In genomic region chr9:19510907-19511306, GRCh38 we compare ENCODE assay signal across 13 cellular contexts.
DNase-seq lines count a peak whose midpoint lies in the region; ATAC-seq and TF ChIP-seq lines count a peak whose summit lies in the region.
"Had no signal": no experiment of that assay in that cellular context is flagged by ENCODE, and none has a peak within 500 bp of the region (broad histone marks: within the 10 kb centered on the region; RNA-seq: fewer than 3 reads in every experiment).

No MANE protein-coding gene starts in this region.

- TF ChIP-seq CTCF in epithelial cell of esophagus (IDR thresholded peaks at IDR 0.05; ENCODE audit: insufficient read depth, low read depth, low read length, missing control alignments) (no peak), neural crest cell (conservative IDR thresholded peaks at IDR 0.05) (no peak)

- peak overlapping the region; percentile 22 for H3K27ac ChIP-seq in angular gyrus (ENCODE audit: low read depth, low read length)
- H3K27ac ChIP-seq: C4-2B, GM23248 had no signal

- no peak overlapping the region for H3K4me3 ChIP-seq in epithelial cell of esophagus (ENCODE audit: low read length)
- H3K4me3 ChIP-seq: GM12878, GM23248 had no signal

- H3K27me3 Mint-ChIP-seq in neural crest cell (ENCODE audit: low read depth): no peaks in the 10 kb centered on the region

- no peaks in the 10 kb centered on the region for H3K4me1 Mint-ChIP-seq in neural crest cell
- H3K4me1 Mint-ChIP-seq: CD4-positive, alpha-beta memory T cell had no signal

- no peak for ATAC-seq in HG03439 (IDR thresholded peaks at IDR 0.05; ENCODE audit: unreplicated experiment)
- ATAC-seq: GM12878 had no signal

- peak overlapping the region; percentile 71 for H3K27ac Mint-ChIP-seq in neural crest cell (ENCODE audit: unreplicated experiment)

- no peak overlapping the region for H3K4me3 Mint-ChIP-seq in neural crest cell
- H3K4me3 Mint-ChIP-seq: CD4-positive, alpha-beta memory T cell had no signal

- no peaks in the 10 kb centered on the region for H3K9me3 Mint-ChIP-seq in neural crest cell
- H3K9me3 Mint-ChIP-seq: CD4-positive, alpha-beta memory T cell had no signal

- peak; percentile 28 for DNase-seq in HPDE6-E6E7 (ENCODE audit: extremely low spot score)
- peak; percentile 78 for DNase-seq in epithelial cell of esophagus (ENCODE audit: low read depth)
- DNase-seq in neural crest cell (ENCODE audit: low read depth, low spot score): no peak
- DNase-seq in HCEC 1CT: no peak
- no peak for DNase-seq in NCI-H510A treated with DMSO at 0.1 percent for 48 hours (lab: John Stamatoyannopoulos, UW)
- DNase-seq: BE2C; CD4-positive, alpha-beta memory T cell; DMS79; GM23248 had no signal

- H3K36me3 Mint-ChIP-seq in neural crest cell (ENCODE audit: low read depth): no peaks in the 10 kb centered on the region
- H3K36me3 Mint-ChIP-seq: CD4-positive, alpha-beta memory T cell had no signal

Comparison
In these comparisons a context has a peak if more than half of its experiments do, and no peak if none do; other contexts are left out.
1. DNase-seq: peak in HPDE6-E6E7 (single experiment) and epithelial cell of esophagus (single experiment); none in neural crest cell (single experiment), HCEC 1CT (single experiment) and NCI-H510A treated with DMSO at 0.1 percent for 48 hours (single experiment).